9 cellular contexts compared by ENCODE assay signal in genomic region chr9:112485574-112485973, GRCh38. TPM values are rescaled to one million over a fixed set of nuclear protein-coding genes. Genes with fewer than 3 reads are reported as not detected.
DNase-seq lines count a peak whose midpoint lies in the region; ATAC-seq, FAIRE-seq and TF ChIP-seq lines count a peak whose summit lies in the region.
"Had no signal": no experiment of that assay in that cellular context is flagged by ENCODE, and none has a peak within 500 bp of the region (broad histone marks: within the 10 kb centered on the region; RNA-seq: fewer than 3 reads in every experiment).

No MANE protein-coding gene starts in this region.

- H3K27ac ChIP-seq in CD4-positive, CD25-positive, alpha-beta regulatory T cell (ENCODE audit: insufficient read depth, low read length, poor library complexity, severe bottlenecking), result peak overlapping the region; percentile 65
- H3K27ac ChIP-seq in HL-60 (replicated peaks) (peak overlapping the region; percentile 81), astrocyte (ENCODE audit: low read depth, low read length) (no peak overlapping the region)
- H3K27ac ChIP-seq in naive thymus-derived CD4-positive, alpha-beta T cell (ENCODE audit: low read depth, low read length), result no peak overlapping the region

- peaks cover 20% of the 10 kb centered on the region for H3K79me2 ChIP-seq in astrocyte (ENCODE audit: insufficient read depth, low read length)

- TF ChIP-seq CTCF in HL-60 (IDR thresholded peaks at IDR 0.05; ENCODE audit: insufficient read depth, low read length) (no peak), astrocyte (IDR thresholded peaks at IDR 0.05; ENCODE audit: insufficient read depth, low read depth, low read length) (no peak)

- H3K4me3 ChIP-seq in CD4-positive, CD25-positive, alpha-beta regulatory T cell (ENCODE audit: low read depth, low read length), result peak overlapping the region; percentile 82
- no peak overlapping the region; the same call in 1 of the 2 replicates for H3K4me3 ChIP-seq in HL-60 (replicated peaks; ENCODE audit: insufficient read depth, low read length)
- no peak overlapping the region for H3K4me3 ChIP-seq in astrocyte (ENCODE audit: insufficient read depth, low read depth, low read length)
- H3K4me3 ChIP-seq in naive thymus-derived CD4-positive, alpha-beta T cell (ENCODE audit: low read length), result peak overlapping the region; percentile 65

- H3K36me3 Mint-ChIP-seq in CD4-positive, CD25-positive, alpha-beta regulatory T cell, result no peaks in the 10 kb centered on the region
- H3K36me3 Mint-ChIP-seq in astrocyte (ENCODE audit: low read depth, unreplicated experiment), result no peaks in the 10 kb centered on the region
- H3K36me3 Mint-ChIP-seq in naive thymus-derived CD4-positive, alpha-beta T cell, result peaks cover 0 to 10% (median 0%) of the 10 kb centered on the region in 5 donors

- intact Hi-C loops in naive thymus-derived CD4-positive, alpha-beta T cell (cut with micrococcal nuclease), result loop anchor here (5.0 to 10.0 kb wide), 5 partner anchors 151 to 1001 kb away; partner anchors contain the start of genes DNAJC25 (in 1 of the 2), ECPAS (in 1 of the 2), PTBP3 (in 1 of the 2) and UGCG (in 1 of the 2)

- H4K20me1 ChIP-seq in astrocyte (ENCODE audit: insufficient read depth, low read length), result no peaks in the 10 kb centered on the region

- no peak for FAIRE-seq in astrocyte (lab: Jason Lieb, UNC)
- FAIRE-seq: TTC549 had no signal

- no peaks in the 10 kb centered on the region for H3K36me3 ChIP-seq in CD4-positive, CD25-positive, alpha-beta regulatory T cell (ENCODE audit: control insufficient read depth, insufficient read depth, low read length)
- H3K36me3 ChIP-seq in astrocyte (ENCODE audit: insufficient read depth, low read length), result no peaks in the 10 kb centered on the region
- no peaks in the 10 kb centered on the region for H3K36me3 ChIP-seq in naive thymus-derived CD4-positive, alpha-beta T cell (ENCODE audit: control insufficient read depth in 2 of 3, insufficient read depth in 3 of 3, low read length in 3 of 3)

- peak overlapping the region; percentile 88 for H3K4me2 ChIP-seq in astrocyte (ENCODE audit: low read length)

- ATAC-seq in CD4-positive, CD25-positive, alpha-beta regulatory T cell (ENCODE audit: low read depth in 2 of 2), result no peak
- ATAC-seq in naive thymus-derived CD4-positive, alpha-beta T cell, result no peak
- ATAC-seq in HG02840 (IDR thresholded peaks at IDR 0.05; ENCODE audit: low FRiP score, unreplicated experiment) (no peak), HG02610 (IDR thresholded peaks at IDR 0.05; ENCODE audit: unreplicated experiment) (no peak)

- H3K27ac Mint-ChIP-seq in CD4-positive, CD25-positive, alpha-beta regulatory T cell, result peak overlapping the region in 2 of 3 donors; percentile 83 to 88
- no peak overlapping the region for H3K27ac Mint-ChIP-seq in astrocyte (ENCODE audit: unreplicated experiment)
- peak overlapping the region in 7 of 9 donors; percentile 90 to 98 (median 94) for H3K27ac Mint-ChIP-seq in naive thymus-derived CD4-positive, alpha-beta T cell

- no peaks in the 10 kb centered on the region for H3K27me3 Mint-ChIP-seq in CD4-positive, CD25-positive, alpha-beta regulatory T cell
- H3K27me3 Mint-ChIP-seq in astrocyte (ENCODE audit: low read depth, unreplicated experiment), result no peaks in the 10 kb centered on the region
- peaks cover 0 to 6% (median 0%) of the 10 kb centered on the region in 5 donors for H3K27me3 Mint-ChIP-seq in naive thymus-derived CD4-positive, alpha-beta T cell

- POLR2A ChIA-PET in naive thymus-derived CD4-positive, alpha-beta T cell (lab: Charles Lee), result interaction anchor here (0.6 to 1.8 kb wide), 8 partner anchors 9 to 493 kb away, joined by 3 to 13 read pairs (median 4); partner anchors contain the start of gene HSDL2

- CTCF ChIA-PET in naive thymus-derived CD4-positive, alpha-beta T cell (lab: Charles Lee), result interaction anchor here (0.5 kb wide), 1 partner anchor 8 kb away, joined by 3 read pairs; no protein-coding TSS in a partner anchor

- peaks cover 0 to 1% (median 0%) of the 10 kb centered on the region in 7 donors for H3K9me3 Mint-ChIP-seq in CD4-positive, CD25-positive, alpha-beta regulatory T cell
- no peaks in the 10 kb centered on the region for H3K9me3 Mint-ChIP-seq in astrocyte (ENCODE audit: unreplicated experiment)
- peaks cover 0 to 2% (median 0%) of the 10 kb centered on the region in 11 donors for H3K9me3 Mint-ChIP-seq in naive thymus-derived CD4-positive, alpha-beta T cell

- DNase-seq in CD4-positive, CD25-positive, alpha-beta regulatory T cell, result no peak
- DNase-seq in HL-60 (ENCODE audit: low read depth in 1 of 2, low spot score in 1 of 2), result no peak
- no peak for DNase-seq in astrocyte (ENCODE audit: low read depth)
- no peak for DNase-seq in naive thymus-derived CD4-positive, alpha-beta T cell
- no peak for DNase-seq in T-helper 9 cell
- DNase-seq in H4 (ENCODE audit: low spot score), result no peak

- no peaks in the 10 kb centered on the region for H3K9me3 ChIP-seq in CD4-positive, CD25-positive, alpha-beta regulatory T cell (ENCODE audit: control insufficient read depth in 2 of 2, low read length in 2 of 2)
- H3K9me3 ChIP-seq in astrocyte (ENCODE audit: insufficient read depth, low read depth, low read length), result no peaks in the 10 kb centered on the region
- H3K9me3 ChIP-seq in naive thymus-derived CD4-positive, alpha-beta T cell (ENCODE audit: control insufficient read depth in 2 of 3, low read length in 3 of 3), result no peaks in the 10 kb centered on the region

- peaks cover 15% of the 10 kb centered on the region for H3K4me1 ChIP-seq in CD4-positive, CD25-positive, alpha-beta regulatory T cell (ENCODE audit: control insufficient read depth, insufficient read depth, low read length, poor library complexity, severe bottlenecking)
- peaks cover 5% of the 10 kb centered on the region for H3K4me1 ChIP-seq in astrocyte (ENCODE audit: insufficient read depth, low read length)
- H3K4me1 ChIP-seq in naive thymus-derived CD4-positive, alpha-beta T cell (ENCODE audit: control insufficient read depth in 2 of 2, insufficient read depth in 2 of 2, low read length in 2 of 2), result peaks cover 4 to 6% of the 10 kb centered on the region in 2 donors

- H3K4me1 Mint-ChIP-seq in CD4-positive, CD25-positive, alpha-beta regulatory T cell, result peaks cover 10 to 30% (median 22%) of the 10 kb centered on the region in 4 donors
- H3K4me1 Mint-ChIP-seq in astrocyte (ENCODE audit: low read depth, unreplicated experiment), result peaks cover 18% of the 10 kb centered on the region
- H3K4me1 Mint-ChIP-seq in naive thymus-derived CD4-positive, alpha-beta T cell, result peaks cover 19 to 56% (median 42%) of the 10 kb centered on the region in 7 donors

- H3K27me3 ChIP-seq in CD4-positive, CD25-positive, alpha-beta regulatory T cell (ENCODE audit: control insufficient read depth, insufficient read depth, low read length), result no peaks in the 10 kb centered on the region
- no peaks in the 10 kb centered on the region for H3K27me3 ChIP-seq in HL-60 (ENCODE audit: insufficient read depth, poor library complexity, severe bottlenecking)
- H3K27me3 ChIP-seq in astrocyte (ENCODE audit: insufficient read depth, low read length), result no peaks in the 10 kb centered on the region
- H3K27me3 ChIP-seq in naive thymus-derived CD4-positive, alpha-beta T cell (ENCODE audit: control insufficient read depth in 2 of 2, insufficient read depth in 2 of 2, low read length in 2 of 2), result no peaks in the 10 kb centered on the region

- H2AFZ ChIP-seq in astrocyte (ENCODE audit: low read depth, low read length), result no peak overlapping the region

- H3K9ac ChIP-seq in astrocyte (ENCODE audit: low read length), result no peak overlapping the region

- peak overlapping the region; percentile 93 to 98 (median 97) for H3K4me3 Mint-ChIP-seq in CD4-positive, CD25-positive, alpha-beta regulatory T cell
- peak overlapping the region; percentile 97 for H3K4me3 Mint-ChIP-seq in astrocyte (ENCODE audit: unreplicated experiment)
- peak overlapping the region; percentile 23 to 100 (median 98) for H3K4me3 Mint-ChIP-seq in naive thymus-derived CD4-positive, alpha-beta T cell

RNA-seq across cellular contexts. Expression of gene KIAA1958, which starts 1.1 kb away (rescaled TPM):
- 3.1 TPM for total RNA-seq in CD4-positive, CD25-positive, alpha-beta regulatory T cell
- 1 to 10 TPM in 2 of 4 donors, under 1 TPM in 2; 0.41 to 1.3 (median 1.1) TPM for polyA plus RNA-seq in CD4-positive, CD25-positive, alpha-beta regulatory T cell
- 10.4 and 12.0 TPM in 2 replicates for total RNA-seq in astrocyte
- total RNA-seq in naive thymus-derived CD4-positive, alpha-beta T cell, result 1 to 10 TPM; 6.2 to 8.3 (median 7.0) TPM
- 1 to 10 TPM; 3.2 to 5.4 TPM for polyA plus RNA-seq in naive thymus-derived CD4-positive, alpha-beta T cell
- 1.4 TPM in 2 replicates for total RNA-seq in H4 (2014; rRNA removed; shearing (Covaris generic))

Comparison
In these comparisons a context has a peak if more than half of its experiments do, and no peak if none do; other contexts are left out.
1. H3K27ac ChIP-seq: peak in CD4-positive, CD25-positive, alpha-beta regulatory T cell (single experiment) and HL-60 (single experiment); none in astrocyte (single experiment) and naive thymus-derived CD4-positive, alpha-beta T cell (single experiment).
2. H3K4me3 ChIP-seq: peak in CD4-positive, CD25-positive, alpha-beta regulatory T cell (single experiment) and naive thymus-derived CD4-positive, alpha-beta T cell (single experiment); none in HL-60 (single experiment) and astrocyte (single experiment).
3. Peak in every context shown above with its lines, with median percentiles within 50 percentile points of each other: H3K4me3 Mint-ChIP-seq.